33 cellular contexts compared by ENCODE assay signal in genomic region chr1:99051611-99052283, GRCh38. TPM values are rescaled to one million over a fixed set of nuclear protein-coding genes. Genes with fewer than 3 reads are reported as not detected.
"Had no signal": no experiment of that assay in that cellular context is flagged by ENCODE, and none has a peak within 500 bp of the region (broad histone marks: within the 10 kb centered on the region; RNA-seq: fewer than 3 reads in every experiment).

No MANE protein-coding gene starts in this region.

- H3K27ac Mint-ChIP-seq: activated CD4-positive, alpha-beta memory T cell treated with anti-CD3 and anti-CD28 coated beads, Interleukin-2, amount 10 ng/mL, durations not matched to agents 7 days and 5 days; activated CD4-positive, alpha-beta T cell treated with anti-CD3 and anti-CD28 coated beads for 36 hours; activated CD4-positive, alpha-beta T cell treated with anti-CD3 and anti-CD28 coated beads, Interleukin-2, amount 10 ng/mL, durations not matched to agents 24 days and 14 days; activated naive CD8-positive, alpha-beta T cell; activated T-cell treated with anti-CD3 and anti-CD28 coated beads, Interleukin-2, amount 50 U/mL, for 24 hours; activated T-helper 17 cell treated with anti-CD3 and anti-CD28 coated beads, Interleukin-2, amount 50 U/mL, for 72 hours; T-helper 17 cell; T-helper 2 cell treated with Interferon-gamma antibody and Interleukin-4, amounts not matched to agents 5 μg/mL and 100 μg/mL, for 36 hours had no signal

- H3K4me1 ChIP-seq: body of pancreas, colonic mucosa, esophagus squamous epithelium had no signal

- H3K36me3 ChIP-seq: colonic mucosa, esophagus squamous epithelium, WERI-Rb-1 had no signal

- H3K9me3 ChIP-seq: body of pancreas, colonic mucosa, esophagus squamous epithelium had no signal

- H3K36me3 Mint-ChIP-seq: activated naive CD8-positive, alpha-beta T cell had no signal

- H3K9me3 Mint-ChIP-seq: activated CD4-positive, alpha-beta memory T cell treated with anti-CD3 and anti-CD28 coated beads, Interleukin-2, amount 10 ng/mL, durations not matched to agents 7 days and 5 days; activated T-cell treated with anti-CD3 and anti-CD28 coated beads, Interleukin-2, amount 50 U/mL, for 24 hours; activated T-helper 17 cell treated with anti-CD3 and anti-CD28 coated beads, Interleukin-2, amount 50 U/mL, for 72 hours; T-helper 2 cell treated with Interferon-gamma antibody and Interleukin-4, amounts not matched to agents 5 μg/mL and 100 μg/mL, for 36 hours had no signal

- ATAC-seq: activated CD4-positive, alpha-beta T cell treated with anti-CD3 and anti-CD28 coated beads for 36 hours; activated T-helper 17 cell treated with anti-CD3 and anti-CD28 coated beads, Interleukin-2, amount 50 U/mL, for 72 hours; body of pancreas; T-helper 17 cell had no signal

- H3K4me1 Mint-ChIP-seq: activated CD4-positive, alpha-beta memory T cell treated with anti-CD3 and anti-CD28 coated beads, Interleukin-2, amount 10 ng/mL, durations not matched to agents 7 days and 5 days; activated CD4-positive, alpha-beta T cell treated with anti-CD3 and anti-CD28 coated beads for 36 hours; activated CD4-positive, alpha-beta T cell treated with anti-CD3 and anti-CD28 coated beads, Interleukin-2, amount 10 ng/mL, durations not matched to agents 24 days and 14 days; activated T-helper 17 cell treated with anti-CD3 and anti-CD28 coated beads, Interleukin-2, amount 50 U/mL, for 72 hours; T-helper 17 cell had no signal

- H3K4me3 ChIP-seq: body of pancreas, colonic mucosa, esophagus squamous epithelium had no signal

- H3K4me3 Mint-ChIP-seq: activated CD4-positive, alpha-beta memory T cell treated with anti-CD3 and anti-CD28 coated beads, Interleukin-2, amount 10 ng/mL, durations not matched to agents 7 days and 5 days; activated CD4-positive, alpha-beta T cell treated with anti-CD3 and anti-CD28 coated beads for 36 hours; activated CD4-positive, alpha-beta T cell treated with anti-CD3 and anti-CD28 coated beads, Interleukin-2, amount 10 ng/mL, durations not matched to agents 24 days and 14 days; activated naive CD8-positive, alpha-beta T cell; activated T-cell treated with anti-CD3 and anti-CD28 coated beads, Interleukin-2, amount 50 U/mL, for 24 hours; activated T-helper 17 cell treated with anti-CD3 and anti-CD28 coated beads, Interleukin-2, amount 50 U/mL, for 72 hours; T-helper 17 cell; T-helper 2 cell treated with Interferon-gamma antibody and Interleukin-4, amounts not matched to agents 5 μg/mL and 100 μg/mL, for 36 hours had no signal

- DNase-seq: activated CD4-positive, alpha-beta memory T cell treated with anti-CD3 and anti-CD28 coated beads, Interleukin-2, amount 10 ng/mL, durations not matched to agents 7 days and 5 days; activated CD4-positive, alpha-beta T cell treated with anti-CD3 and anti-CD28 coated beads for 36 hours; activated CD4-positive, alpha-beta T cell treated with anti-CD3 and anti-CD28 coated beads, Interleukin-2, amount 10 ng/mL, durations not matched to agents 24 days and 14 days; activated CD4-positive, alpha-beta T cell treated with anti-CD3 and anti-CD28 coated beads, Interleukin-2, amount 50 U/mL, for 4 hours; activated CD4-positive, CD25-positive, alpha-beta regulatory T cell; activated CD4-positive, CD25-positive, alpha-beta regulatory T cell treated with anti-CD3 and anti-CD28 coated beads, Interleukin-2, amount 50 U/mL, for 72 hours; activated CD8-positive, alpha-beta memory T cell treated with anti-CD3 and anti-CD28 coated beads, Interleukin-2, amount 50 U/mL, for 48 hours; activated effector memory CD4-positive, alpha-beta T cell treated with Interleukin-2 at 50 U/mL for 16 hours; activated gamma-delta T cell treated with Interleukin-2 at 50 U/mL for 16 hours; activated naive CD4-positive, alpha-beta T cell treated with anti-CD3 and anti-CD28 coated beads, Interleukin-2, amount 50 U/mL, for 16 hours; activated naive CD4-positive, alpha-beta T cell treated with Interleukin-2 at 50 U/mL for 16 hours; activated T-cell treated with anti-CD3 and anti-CD28 coated beads for 4 hours; activated T-cell treated with anti-CD3 and anti-CD28 coated beads, Interleukin-2, amount 50 U/mL, for 24 hours; amniotic stem cell; anterior cingulate cortex; body of pancreas; caudate nucleus; cerebellar nuclear complex; colonic mucosa; effector CD8-positive, alpha-beta T cell; esophagus squamous epithelium; T-helper 1 cell; T-helper 17 cell; T1000; WERI-Rb-1 had no signal

- H3K27me3 ChIP-seq: body of pancreas, colonic mucosa, esophagus squamous epithelium had no signal

- H3K27me3 Mint-ChIP-seq: activated CD4-positive, alpha-beta memory T cell treated with anti-CD3 and anti-CD28 coated beads, Interleukin-2, amount 10 ng/mL, durations not matched to agents 7 days and 5 days; activated CD4-positive, alpha-beta T cell treated with anti-CD3 and anti-CD28 coated beads, Interleukin-2, amount 10 ng/mL, durations not matched to agents 24 days and 14 days; activated T-helper 17 cell treated with anti-CD3 and anti-CD28 coated beads, Interleukin-2, amount 50 U/mL, for 72 hours had no signal

- H3K27ac ChIP-seq: body of pancreas, colonic mucosa, epithelial cell of prostate, esophagus squamous epithelium, WERI-Rb-1 had no signal

RNA-seq across cellular contexts. Expression of gene PLPPR5, which starts 47.1 kb away (rescaled TPM):
- total RNA-seq: activated CD4-positive, alpha-beta memory T cell treated with anti-CD3 and anti-CD28 coated beads, Interleukin-2, amount 10 ng/mL, durations not matched to agents 7 days and 5 days; activated CD4-positive, alpha-beta T cell treated with anti-CD3 and anti-CD28 coated beads for 36 hours; activated CD4-positive, alpha-beta T cell treated with anti-CD3 and anti-CD28 coated beads, Interleukin-2, amount 10 ng/mL, durations not matched to agents 24 days and 14 days; activated T-helper 17 cell treated with anti-CD3 and anti-CD28 coated beads, Interleukin-2, amount 50 U/mL, for 72 hours; dermis microvascular lymphatic vessel endothelial cell; endothelial cell of umbilical vein; esophagus squamous epithelium; fibroblast of villous mesenchyme; T-helper 17 cell had no signal
- polyA plus RNA-seq: endothelial cell of umbilical vein, esophagus had no signal
